Comparison of ENCODE assay signal across 5 cellular contexts in genomic region chr19:30457484-30457883, GRCh38.
"Had no signal": no experiment of that assay in that cellular context is flagged by ENCODE, and none has a peak within 500 bp of the region (broad histone marks: within the 10 kb centered on the region; RNA-seq: fewer than 3 reads in every experiment).

No MANE protein-coding gene starts in this region.

- DNase-seq: HCEC 1CT, IMR-90, KG1 had no signal

- H3K4me3 ChIP-seq: GM23338, K562 had no signal

- ATAC-seq: GM23338, K562 had no signal

- H3K9me3 Mint-ChIP-seq: GM23338 had no signal

- H3K4me3 Mint-ChIP-seq: GM23338 had no signal

- H3K27ac Mint-ChIP-seq: GM23338 had no signal
